1 cellular context compared by ENCODE assay signal in the genomic region with DNA sequence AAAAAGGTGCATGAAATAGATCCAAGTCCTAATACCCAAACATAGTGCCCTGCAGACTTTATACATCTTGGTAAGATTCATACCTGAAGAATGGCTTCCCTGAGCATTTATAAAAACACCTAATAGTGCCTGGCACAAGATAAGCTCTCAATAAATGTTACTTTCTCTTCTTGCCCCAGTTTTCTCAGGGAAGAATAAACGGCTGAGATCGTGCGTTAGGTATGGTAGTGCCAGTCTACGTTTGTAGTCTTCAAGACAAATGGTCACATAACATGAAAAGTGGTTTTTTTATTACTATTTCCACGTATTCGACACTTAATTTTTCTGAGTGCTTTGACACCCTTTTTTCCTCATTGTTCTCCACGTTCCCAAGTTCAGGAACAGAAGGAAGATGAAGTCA.
TF ChIP-seq lines count a peak whose summit lies in the region.

No MANE protein-coding gene starts in this region.

TF ChIP-seq in K562, 482 proteins besides CTCF, POLR2A, EP300 and RAD21:
- peak; percentile 35; the same call in 1 of the 2 replicates for TF ChIP-seq RFX7 (CRISPR knock-in tag; IDR thresholded peaks at IDR 0.05)
- 0 out of 2 replicates have a peak, but pooled peaks have one; percentile 26 for TF ChIP-seq CGGBP1 (CRISPR knock-in tag; IDR thresholded peaks at IDR 0.05)
- 0 out of 2 replicates have a peak, but pooled peaks have one; percentile 26 for TF ChIP-seq HNRNPL (IDR thresholded peaks at IDR 0.05; ENCODE audit: low read depth, low read length)
- no peak for TF ChIP-seq C11orf30 (IDR thresholded peaks at IDR 0.05; ENCODE audit: low read depth)
